9 cellular contexts compared by ENCODE assay signal in the genomic region with DNA sequence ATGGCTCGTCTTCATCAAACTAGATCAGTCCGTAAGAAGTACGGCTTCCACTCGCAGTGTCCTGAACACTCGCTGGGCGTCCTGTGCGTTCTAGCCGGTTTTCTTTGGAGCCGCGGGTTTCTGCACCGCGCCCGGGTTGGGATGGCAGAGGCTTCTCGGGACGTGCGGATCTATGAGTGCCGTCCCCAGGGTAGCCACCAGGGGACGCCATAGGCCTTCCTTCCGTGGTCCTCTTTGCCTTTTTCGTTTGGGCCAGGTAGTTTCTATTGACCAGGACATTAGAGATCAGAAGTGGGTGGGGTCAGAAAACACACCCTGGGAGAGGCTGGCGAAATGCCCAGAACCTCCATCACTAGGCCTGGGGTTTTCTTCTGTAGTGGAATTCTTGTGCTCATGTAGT.
DNase-seq lines count a peak whose midpoint lies in the region; ATAC-seq lines count a peak whose summit lies in the region.
"Had no signal": no experiment of that assay in that cellular context is flagged by ENCODE, and none has a peak within 500 bp of the region (broad histone marks: within the 10 kb centered on the region; RNA-seq: fewer than 3 reads in every experiment).

No MANE protein-coding gene starts in this region.

- peak; percentile 16 for DNase-seq in SKM-1 treated with dmso at 0.1 percent for 144 hours (lab: John Stamatoyannopoulos, UW; ENCODE audit: unreplicated experiment)
- DNase-seq in SKM-1 (lab: John Stamatoyannopoulos, UW; ENCODE audit: unreplicated experiment) = no peak
- DNase-seq in NCI-H1694 (lab: John Stamatoyannopoulos, UW) = peak; percentile 23
- peak; percentile 31 for DNase-seq in dermis blood vessel endothelial cell
- peak; percentile 23 to 30 for DNase-seq in stimulated activated CD4-positive, alpha-beta T cell treated with anti-CD3 and anti-CD28 coated beads, Interleukin-2, amount 100 ng/mL, for 48 hours
- no peak for DNase-seq in NCI-H1105 (lab: John Stamatoyannopoulos, UW)
- no peak for DNase-seq in GM19238 (ENCODE audit: insufficient read length, low spot score)

- no peak for ATAC-seq in GM18502 (IDR thresholded peaks at IDR 0.05; ENCODE audit: poor library complexity, unreplicated experiment)
- ATAC-seq: naive thymus-derived CD8-positive, alpha-beta T cell had no signal

Comparison
In these comparisons a context has a peak if more than half of its experiments do, and no peak if none do; other contexts are left out.
1. DNase-seq: peak in SKM-1 treated with dmso at 0.1 percent for 144 hours (single experiment), NCI-H1694 (single experiment), dermis blood vessel endothelial cell (single experiment) and stimulated activated CD4-positive, alpha-beta T cell treated with anti-CD3 and anti-CD28 coated beads, Interleukin-2, amount 100 ng/mL, for 48 hours (2 of 2); none in SKM-1 (single experiment), NCI-H1105 (single experiment) and GM19238 (single experiment).